In genomic region chr5:74538206-74538661, GRCh38 we compare ENCODE assay signal across 11 cellular contexts.
DNase-seq lines count a peak whose midpoint lies in the region; ATAC-seq, FAIRE-seq and TF ChIP-seq lines count a peak whose summit lies in the region.
"Had no signal": no experiment of that assay in that cellular context is flagged by ENCODE, and none has a peak within 500 bp of the region (broad histone marks: within the 10 kb centered on the region; RNA-seq: fewer than 3 reads in every experiment).

No MANE protein-coding gene starts in this region.

- H3K9me3 ChIP-seq in ascending aorta (peaks cover 6 to 18% of the 10 kb centered on the region in 2 donors), right cardiac atrium (ENCODE audit: control insufficient read depth, low read length) (no peaks in the 10 kb centered on the region), small intestine (ENCODE audit: control insufficient read depth, low read depth) (no peaks in the 10 kb centered on the region)

- FAIRE-seq in small intestine (lab: Jason Lieb, UNC) = no peak
- FAIRE-seq: TTC549 had no signal

- peak; percentile 61 for DNase-seq in H4 (ENCODE audit: low spot score)
- peak; percentile 12 to 68 for DNase-seq in ascending aorta (ENCODE audit: low spot score in 2 of 2)
- peak; percentile 74 to 89 (median 83) for DNase-seq in right cardiac atrium
- DNase-seq in small intestine = peak; percentile 7
- no peak for DNase-seq in NCI-H2227 treated with DMSO at 0.1 percent for 48 hours (lab: John Stamatoyannopoulos, UW)
- DNase-seq in A172 (ENCODE audit: low spot score) = no peak
- DNase-seq in activated naive CD4-positive, alpha-beta T cell treated with anti-CD3 and anti-CD28 coated beads, Interleukin-2, amount 50 U/mL, for 72 hours (ENCODE audit: low spot score in 2 of 2) = no peak
- DNase-seq: DMS79 treated with DMSO at 0.1 percent for 48 hours; stimulated activated naive CD8-positive, alpha-beta T cell treated with anti-CD3 and anti-CD28 coated beads, Interleukin-15, amount 100 ng/mL, for 72 hours had no signal

- TF ChIP-seq CTCF in ascending aorta (IDR thresholded peaks at IDR 0.05) = no peak

- no peak overlapping the region for H3K27ac Mint-ChIP-seq in activated naive CD4-positive, alpha-beta T cell treated with anti-CD3 and anti-CD28 coated beads, Interleukin-2, amount 50 U/mL, for 72 hours

- WGBS in right cardiac atrium = 17% methylated on average over 3 of the region's 3 CpGs
- WGBS in small intestine, 3 donors = 52 to 68% (median 52%) methylated on average over 3 of the region's 3 CpGs

- H3K36me3 ChIP-seq in ascending aorta (no peaks in the 10 kb centered on the region), small intestine (ENCODE audit: control insufficient read depth in 2 of 2, insufficient read depth in 2 of 2, low read length in 2 of 2) (no peaks in the 10 kb centered on the region)

- H3K27me3 ChIP-seq in ascending aorta (no peaks in the 10 kb centered on the region), right cardiac atrium (ENCODE audit: control insufficient read depth, insufficient read depth) (no peaks in the 10 kb centered on the region), small intestine (ENCODE audit: control insufficient read depth in 2 of 2, insufficient read depth in 2 of 2, low read length in 2 of 2) (no peaks in the 10 kb centered on the region)

- ATAC-seq in right cardiac atrium = peak; percentile 98
- ATAC-seq in HG02973 (IDR thresholded peaks at IDR 0.05; ENCODE audit: unreplicated experiment) = no peak
- no peak for ATAC-seq in activated naive CD4-positive, alpha-beta T cell treated with anti-CD3 and anti-CD28 coated beads, Interleukin-2, amount 50 U/mL, for 72 hours
- ATAC-seq: stimulated activated naive CD8-positive, alpha-beta T cell treated with anti-CD3 and anti-CD28 coated beads, Interleukin-15, amount 100 ng/mL, for 72 hours had no signal

- H3K36me3 Mint-ChIP-seq in activated naive CD4-positive, alpha-beta T cell treated with anti-CD3 and anti-CD28 coated beads, Interleukin-2, amount 50 U/mL, for 72 hours = peaks cover 0 to 14% of the 10 kb centered on the region in 2 donors

- no peaks in the 10 kb centered on the region for H3K4me1 ChIP-seq in ascending aorta
- H3K4me1 ChIP-seq in right cardiac atrium (ENCODE audit: control insufficient read depth, insufficient read depth, low read length) = peaks cover 3% of the 10 kb centered on the region
- no peaks in the 10 kb centered on the region for H3K4me1 ChIP-seq in small intestine (ENCODE audit: control insufficient read depth in 2 of 2, insufficient read depth in 1 of 2, low read depth in 1 of 2, low read length in 1 of 2)

- H3K4me3 ChIP-seq in ascending aorta (no peak overlapping the region), right cardiac atrium (ENCODE audit: low read length) (no peak overlapping the region), small intestine (ENCODE audit: low read depth in 1 of 2, low read length in 2 of 2) (no peak overlapping the region)

- H3K9me3 Mint-ChIP-seq in activated naive CD4-positive, alpha-beta T cell treated with anti-CD3 and anti-CD28 coated beads, Interleukin-2, amount 50 U/mL, for 72 hours = peaks cover 7 to 11% of the 10 kb centered on the region in 2 donors

- intact Hi-C loops in ascending aorta (cut with DNase I) = no loop called here
- intact Hi-C loops in right cardiac atrium (cut with DNase I) = no loop called here

- H3K27ac ChIP-seq in ascending aorta (peak overlapping the region in 1 of 2 donors; percentile 9), right cardiac atrium (ENCODE audit: low read length) (peak overlapping the region; percentile 52), small intestine (ENCODE audit: low read depth in 1 of 2, low read length in 1 of 2) (no peak overlapping the region)

Comparison
In these comparisons a context has a peak if more than half of its experiments do, and no peak if none do; other contexts are left out.
1. DNase-seq: peak in H4 (single experiment), ascending aorta (2 of 2), right cardiac atrium (3 of 3) and small intestine (single experiment); none in NCI-H2227 treated with DMSO at 0.1 percent for 48 hours (single experiment), A172 (single experiment) and activated naive CD4-positive, alpha-beta T cell treated with anti-CD3 and anti-CD28 coated beads, Interleukin-2, amount 50 U/mL, for 72 hours (0 of 2).
2. ATAC-seq: peak in right cardiac atrium (2 of 2); none in HG02973 (single experiment) and activated naive CD4-positive, alpha-beta T cell treated with anti-CD3 and anti-CD28 coated beads, Interleukin-2, amount 50 U/mL, for 72 hours (0 of 2).